ENCODE assay signal across 9 cellular contexts in the genomic region with DNA sequence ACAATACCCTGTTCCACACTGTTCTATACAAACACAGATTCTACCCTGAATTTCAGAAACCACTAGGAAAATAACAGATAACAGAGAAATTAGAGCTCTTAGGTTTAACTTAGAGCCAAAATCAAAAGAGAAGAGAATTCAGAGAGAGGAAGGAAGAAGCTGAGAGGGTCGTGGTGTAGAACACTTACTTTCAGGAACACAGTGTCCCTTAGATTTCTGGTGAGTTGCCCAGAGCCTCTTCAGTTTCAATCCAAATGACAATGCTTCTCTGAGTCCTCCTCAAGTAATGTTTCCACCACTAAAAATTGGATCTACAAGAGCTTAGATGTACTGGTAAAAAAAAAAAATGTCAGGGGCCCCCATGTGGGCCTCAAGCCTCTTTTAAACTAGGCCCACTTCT. TPM values are rescaled to one million over a fixed set of nuclear protein-coding genes. Genes with fewer than 3 reads are reported as not detected.
DNase-seq lines count a peak whose midpoint lies in the region; ATAC-seq and TF ChIP-seq lines count a peak whose summit lies in the region.
"Had no signal": no experiment of that assay in that cellular context is flagged by ENCODE, and none has a peak within 500 bp of the region (broad histone marks: within the 10 kb centered on the region; RNA-seq: fewer than 3 reads in every experiment).

No MANE protein-coding gene starts in this region.

- H3K4me3 Mint-ChIP-seq in glutamatergic neuron (ENCODE audit: unreplicated experiment), result peak overlapping the region; percentile 80

- TF ChIP-seq CTCF in glutamatergic neuron (IDR thresholded peaks at IDR 0.05; ENCODE audit: partially characterized antibody, unreplicated experiment), result no peak

- H3K27ac Mint-ChIP-seq in glutamatergic neuron (ENCODE audit: unreplicated experiment), result peak overlapping the region; percentile 76

- no peaks in the 10 kb centered on the region for H3K9me3 ChIP-seq in SK-N-MC (ENCODE audit: low read depth, low read length)

- peak overlapping the region; percentile 7; the same call in 1 of the 2 replicates for H3K27ac ChIP-seq in SK-N-MC

- H3K4me1 Mint-ChIP-seq in glutamatergic neuron (ENCODE audit: low read depth, unreplicated experiment), result peaks cover 16% of the 10 kb centered on the region

- intact Hi-C loops in sciatic nerve (cut with DNase I), result no loop called here

- H3K27me3 Mint-ChIP-seq in glutamatergic neuron (ENCODE audit: unreplicated experiment), result peaks cover 6% of the 10 kb centered on the region

- DNase-seq in DMS79 (lab: John Stamatoyannopoulos, UW), result peak; percentile 21
- DNase-seq in SK-N-MC (ENCODE audit: low read depth, low spot score), result no peak
- no peak for DNase-seq in glutamatergic neuron
- DNase-seq in sciatic nerve (ENCODE audit: low spot score), result no peak
- no peak for DNase-seq in NCI-H2081 treated with DMSO at 0.1 percent for 48 hours (lab: John Stamatoyannopoulos, UW)
- no peak for DNase-seq in stimulated activated CD4-positive, alpha-beta T cell treated with anti-CD3 and anti-CD28 coated beads, Interleukin-4, amount 100 ng/mL, for 24 hours
- DNase-seq: NCI-H2171 treated with DMSO at 0.1 percent for 48 hours had no signal

- H3K4me3 ChIP-seq in SK-N-MC, result peak overlapping the region; percentile 98; the same call in 1 of the 2 replicates

- ATAC-seq in sciatic nerve, result peak; percentile 72
- no peak for ATAC-seq in HG03520 (IDR thresholded peaks at IDR 0.05; ENCODE audit: unreplicated experiment)
- ATAC-seq in HG03025 (IDR thresholded peaks at IDR 0.05; ENCODE audit: low FRiP score, unreplicated experiment), result no peak

- H3K36me3 Mint-ChIP-seq in glutamatergic neuron (ENCODE audit: unreplicated experiment), result peaks cover 9% of the 10 kb centered on the region

- peaks cover 13% of the 10 kb centered on the region for H3K9me3 Mint-ChIP-seq in glutamatergic neuron (ENCODE audit: unreplicated experiment)

- peak overlapping the region; percentile 69 for H3K9ac ChIP-seq in SK-N-MC (ENCODE audit: insufficient read length)

- peaks cover 18% of the 10 kb centered on the region for H3K36me3 ChIP-seq in SK-N-MC (ENCODE audit: insufficient read depth, low read length)

RNA-seq across cellular contexts. Expression of gene YAF2, which starts 2.6 kb away (rescaled TPM):
- total RNA-seq in glutamatergic neuron (ENCODE audit: unreplicated experiment) (52.5 TPM), sciatic nerve (42.4 TPM)
